13 cellular contexts compared by ENCODE assay signal in genomic region chr16:67862623-67863583, GRCh38. TPM values are rescaled to one million over a fixed set of nuclear protein-coding genes. Genes with fewer than 3 reads are reported as not detected.
DNase-seq lines count a peak whose midpoint lies in the region; ATAC-seq, FAIRE-seq and TF ChIP-seq lines count a peak whose summit lies in the region.
"Had no signal": no experiment of that assay in that cellular context is flagged by ENCODE, and none has a peak within 500 bp of the region (broad histone marks: within the 10 kb centered on the region; RNA-seq: fewer than 3 reads in every experiment).

No MANE protein-coding gene starts in this region.

- no peak overlapping the region for H2AFZ ChIP-seq in H9 (ENCODE audit: low read length)

- H3K4me3 ChIP-seq in dorsolateral prefrontal cortex (peak overlapping the region in 7 of 59 donors; percentile 3 to 29 (median 16)), lung (no peak overlapping the region), H7 (ENCODE audit: insufficient read depth, low read depth, low read length) (no peak overlapping the region)

- FAIRE-seq in RCC 7860 (lab: Jason Lieb, UNC), result no peak
- FAIRE-seq: small intestine had no signal

- H3K4me1 ChIP-seq in H9 (ENCODE audit: insufficient read depth, low read length), result 0 out of 2 replicates have a peak, but pooled peaks cover 2% of the 10 kb centered on the region
- H3K4me1 ChIP-seq in lung (ENCODE audit: control insufficient read depth in 2 of 2, insufficient read depth in 2 of 2, low read length in 2 of 2), result peaks cover 17 to 27% of the 10 kb centered on the region in 2 donors

- H3K56ac ChIP-seq in H9 (ENCODE audit: insufficient read length, low read depth, low read length), result no peak overlapping the region

- no peak overlapping the region for H3K9ac ChIP-seq in H9 (ENCODE audit: extremely low read depth, insufficient read length, low read length)

- H2BK5ac ChIP-seq in H9 (ENCODE audit: insufficient read length, low read length), result no peak overlapping the region

- H2BK12ac ChIP-seq in H9 (ENCODE audit: insufficient read length, low read depth, low read length), result no peak overlapping the region

- no peak overlapping the region for H3K18ac ChIP-seq in H9 (ENCODE audit: insufficient read length, low read depth, low read length)

- peaks cover 3% of the 10 kb centered on the region for H4K20me1 ChIP-seq in H9 (ENCODE audit: control insufficient read depth, insufficient read depth, insufficient read length)

- H3K23me2 ChIP-seq in H9 (ENCODE audit: insufficient read length, low read depth, low read length, poor library complexity, severe bottlenecking), result no peaks in the 10 kb centered on the region

- peaks cover 0 to 15% of the 10 kb centered on the region in 2 donors for H3K36me3 ChIP-seq in lung (ENCODE audit: control insufficient read depth in 2 of 2, insufficient read depth in 2 of 2, low read length in 2 of 2)
- peaks cover 24% of the 10 kb centered on the region for H3K36me3 ChIP-seq in H7 (replicated peaks; ENCODE audit: control insufficient read depth, insufficient read depth, low read length)

- peaks cover 19 to 30% of the 10 kb centered on the region in 2 experiments for H3K4me1 Mint-ChIP-seq in H9

- no peak overlapping the region for H4K91ac ChIP-seq in H9 (ENCODE audit: insufficient read length, low read depth, low read length)

- peaks cover 18% of the 10 kb centered on the region; the same call in 1 of the 2 replicates for H3K79me2 ChIP-seq in H9 (ENCODE audit: insufficient read depth, low read length)

- H3K27me3 ChIP-seq in H9 (ENCODE audit: insufficient read depth, low read length) (no peaks in the 10 kb centered on the region), dorsolateral prefrontal cortex (no peaks in the 10 kb centered on the region), lung (ENCODE audit: control insufficient read depth, insufficient read depth) (no peaks in the 10 kb centered on the region), H7 (ENCODE audit: control insufficient read depth, insufficient read depth, low read length) (no peaks in the 10 kb centered on the region)

- H2AK5ac ChIP-seq in H9 (ENCODE audit: insufficient read length, low read length), result no peak overlapping the region

- no peaks in the 10 kb centered on the region for H3K27me3 Mint-ChIP-seq in H9 (ENCODE audit: low read depth)

- no peak overlapping the region for H3K27ac ChIP-seq in H9 (ENCODE audit: insufficient read length, low read depth, low read length)
- peak overlapping the region in 55 of 59 donors; percentile 6 to 93 (median 80) for H3K27ac ChIP-seq in dorsolateral prefrontal cortex
- H3K27ac ChIP-seq in lung (ENCODE audit: low read depth in 1 of 2, low read length in 1 of 2), result peak overlapping the region; percentile 42 to 81

- H3T11ph ChIP-seq in H9 (ENCODE audit: low read length), result no peak overlapping the region

- peaks cover 26 to 58% (median 54%) of the 10 kb centered on the region in 3 experiments for H3K36me3 Mint-ChIP-seq in H9 (ENCODE audit: insufficient read depth in 1 of 3, low read depth in 3 of 3)

- H3K27ac Mint-ChIP-seq in H9, result peak overlapping the region; percentile 57 to 87 (median 77); a peak in 5 of 7 replicates
- H3K27ac Mint-ChIP-seq: activated T-helper 1 cell treated with anti-CD3 and anti-CD28 coated beads, Interleukin-12 subunit alpha, Interleukin-12 subunit beta, Interleukin-2, Interleukin-4 antibody, amounts not matched to agents 30 ng/mL and 10 ng/mL and 1 ng/mL, durations not matched to agents 14 hours and 24 hours and 36 hours; T-helper 1 cell treated with Interleukin-12 subunit alpha and Interleukin-12 subunit beta and Interleukin-4 antibody, amounts not matched to agents 30 μg/mL and 1 μg/mL, for 36 hours had no signal

- H4K8ac ChIP-seq in H9 (replicated peaks; ENCODE audit: insufficient read length, low read depth, low read length), result no peak overlapping the region

- H3K23ac ChIP-seq in H9 (ENCODE audit: insufficient read length, low read depth, low read length), result no peak overlapping the region

- no peak overlapping the region for H3K14ac ChIP-seq in H9 (ENCODE audit: insufficient read depth, low read length)

- no peak overlapping the region for H2BK15ac ChIP-seq in H9 (ENCODE audit: low read depth, low read length)

- ATAC-seq in lung (ENCODE audit: insufficient read depth, low FRiP score), result no peak
- ATAC-seq in HG02870 (IDR thresholded peaks at IDR 0.05; ENCODE audit: unreplicated experiment), result no peak

- peaks cover 3% of the 10 kb centered on the region for H3K79me1 ChIP-seq in H9 (ENCODE audit: insufficient read depth, low read depth, low read length, poor library complexity, severe bottlenecking)

- WGBS in H9 (ENCODE audit: extremely low coverage, insufficient read length, low lambda C conversion rate), result no CpG with 5 or more reads among the region's 11 CpGs
- WGBS in lung, 2 donors, result 82 to 93% methylated on average over 11 of the region's 11 CpGs

- H2BK20ac ChIP-seq in H9 (ENCODE audit: low read depth, low read length, poor library complexity, severe bottlenecking), result no peak overlapping the region

- no peak overlapping the region for H3K4ac ChIP-seq in H9 (ENCODE audit: low read depth, low read length)

- no peak overlapping the region for H4K5ac ChIP-seq in H9 (ENCODE audit: insufficient read length, low read depth, low read length)

- no peak overlapping the region for H3K4me3 Mint-ChIP-seq in H9
- H3K4me3 Mint-ChIP-seq: activated T-helper 1 cell treated with anti-CD3 and anti-CD28 coated beads, Interleukin-12 subunit alpha, Interleukin-12 subunit beta, Interleukin-2, Interleukin-4 antibody, amounts not matched to agents 30 ng/mL and 10 ng/mL and 1 ng/mL, durations not matched to agents 14 hours and 24 hours and 36 hours; T-helper 1 cell treated with Interleukin-12 subunit alpha and Interleukin-12 subunit beta and Interleukin-4 antibody, amounts not matched to agents 30 μg/mL and 1 μg/mL, for 36 hours had no signal

- no peak overlapping the region for H2BK120ac ChIP-seq in H9 (ENCODE audit: low read depth, low read length, poor library complexity, severe bottlenecking)

- H3K9me3 ChIP-seq in H9 (ENCODE audit: control insufficient read depth, low read depth, low read length), result no peaks in the 10 kb centered on the region
- H3K9me3 ChIP-seq in lung (ENCODE audit: control insufficient read depth in 2 of 2, insufficient read depth in 1 of 2, low read length in 1 of 2), result no peaks in the 10 kb centered on the region

- DNase-seq in H9, result no peak
- peak in 8 of 10 donors; percentile 54 to 86 (median 72) for DNase-seq in dorsolateral prefrontal cortex
- no peak for DNase-seq in lung (ENCODE audit: low spot score)
- peak; percentile 67 for DNase-seq in superior temporal gyrus (ENCODE audit: extremely low spot score)
- no peak for DNase-seq in H7
- no peak for DNase-seq in RCC 7860 (ENCODE audit: low spot score)
- no peak for DNase-seq in ACHN
- DNase-seq: NCI-H1930; small intestine; stimulated activated naive CD4-positive, alpha-beta T cell treated with Interleukin-2 at 50 U/mL for 16 hours had no signal

- H3K4me2 ChIP-seq in H9 (ENCODE audit: insufficient read depth, insufficient read length, low read length), result no peak overlapping the region

- no peaks in the 10 kb centered on the region for H3K9me3 Mint-ChIP-seq in H9
- H3K9me3 Mint-ChIP-seq: activated T-helper 1 cell treated with anti-CD3 and anti-CD28 coated beads, Interleukin-12 subunit alpha, Interleukin-12 subunit beta, Interleukin-2, Interleukin-4 antibody, amounts not matched to agents 30 ng/mL and 10 ng/mL and 1 ng/mL, durations not matched to agents 14 hours and 24 hours and 36 hours; T-helper 1 cell treated with Interleukin-12 subunit alpha and Interleukin-12 subunit beta and Interleukin-4 antibody, amounts not matched to agents 30 μg/mL and 1 μg/mL, for 36 hours had no signal

- intact Hi-C loops in dorsolateral prefrontal cortex (cut with DNase I), result no loop called here

- in situ Hi-C loops in ACHN (cut with HindIII; ENCODE audit: low pct_ligation_motif_present, low pct_unique_long_range_greater_than_20kb, low sequenced_read_pairs), result no loop called here

- no peak for TF ChIP-seq CTCF in H9 (conservative IDR thresholded peaks at IDR 0.05)
- TF ChIP-seq CTCF in dorsolateral prefrontal cortex (IDR thresholded peaks at IDR 0.05 in 54 of 56, conservative IDR thresholded peaks at IDR 0.05 in 2 of 56; ENCODE audit: low read depth in 1 of 56, partially characterized antibody in 56 of 56), result no peak
- no peak for TF ChIP-seq CTCF in lung (IDR thresholded peaks at IDR 0.05; ENCODE audit: control extremely low read depth, extremely low read depth)

RNA-seq across cellular contexts. Expression of gene EDC4, which starts 9.9 kb away (rescaled TPM):
- 99.5 and 106 TPM in 2 replicates for total RNA-seq in H9 (2021)
- total RNA-seq in dorsolateral prefrontal cortex, result 10 to 100 TPM; 46.0 to 96.6 (median 69.2) TPM
- 10 to 100 TPM; 41.9 to 60.5 TPM for total RNA-seq in lung
- polyA plus RNA-seq in lung, result 10 to 100 TPM; 33.5 to 37.0 TPM
- total RNA-seq in H7 (2014; rRNA removed; shearing (Covaris generic)), result 88.0 and 96.6 TPM in 2 replicates

RNA-seq across cellular contexts. Expression of gene CENPT, which starts 15.4 kb away (rescaled TPM):
- 60.9 and 65.9 TPM in 2 replicates for total RNA-seq in H9 (2021)
- total RNA-seq in dorsolateral prefrontal cortex, result 10 to 100 TPM; 40.0 to 88.4 (median 54.9) TPM
- total RNA-seq in lung, result 10 to 100 TPM; 28.5 to 35.4 TPM
- 10 to 100 TPM; 30.6 to 47.5 TPM for polyA plus RNA-seq in lung
- total RNA-seq in H7 (2014; rRNA removed; shearing (Covaris generic)), result 34.9 and 43.7 TPM in 2 replicates

RNA-seq across cellular contexts. Expression of gene NUTF2, which starts 16.2 kb away (rescaled TPM):
- total RNA-seq in H9 (2021), result 190 and 198 TPM in 2 replicates
- 10 to 100 TPM; 51.7 to 88.9 (median 72.2) TPM for total RNA-seq in dorsolateral prefrontal cortex
- total RNA-seq in lung, result 10 to 100 TPM; 49.7 to 98.9 TPM
- polyA plus RNA-seq in lung, result 100 to 1,000 TPM; 104 to 164 TPM
- 295 and 340 TPM in 2 replicates for total RNA-seq in H7 (2014; rRNA removed; shearing (Covaris generic))

RNA-seq across cellular contexts. Expression of gene THAP11, which starts 20.8 kb away (rescaled TPM):
- total RNA-seq in H9 (2021) (48.7 and 48.9 TPM in 2 replicates), dorsolateral prefrontal cortex (10 to 100 TPM; 17.7 to 30.0 (median 24.0) TPM), lung (10 to 100 TPM; 27.8 to 31.1 TPM)
- 10 to 100 TPM in 1 of 2 donors, 1 to 10 TPM in 1; 9.6 to 21.5 TPM for polyA plus RNA-seq in lung
- 57.6 and 67.0 TPM in 2 replicates for total RNA-seq in H7 (2014; rRNA removed; shearing (Covaris generic))

RNA-seq across cellular contexts. Expression of gene NRN1L, which starts 21.8 kb away (rescaled TPM):
- total RNA-seq in H9 (2021), result 2.0 and 2.7 TPM in 2 replicates
- total RNA-seq in dorsolateral prefrontal cortex, result 10 to 100 TPM in 1 of 120 experiments, 1 to 10 TPM in 97, under 1 TPM in 6, not detected in 16; 0.72 to 11.5 (median 2.6) TPM
- total RNA-seq in lung, result 1 to 10 TPM; 2.1 to 5.8 TPM
- 1 to 10 TPM; 1.1 to 5.0 TPM for polyA plus RNA-seq in lung
- 5.3 and 7.6 TPM in 2 replicates for total RNA-seq in H7 (2014; rRNA removed; shearing (Covaris generic))

Comparison
In these comparisons a context has a peak if more than half of its experiments do, and no peak if none do; other contexts are left out.
1. DNase-seq: peak in dorsolateral prefrontal cortex (8 of 10) and superior temporal gyrus (single experiment); none in H9 (single experiment), lung (single experiment), H7 (single experiment), RCC 7860 (single experiment) and ACHN (single experiment).